Comparison of ENCODE assay signal across 20 cellular contexts in genomic region chr6:156461647-156462046, GRCh38.
"Had no signal": no experiment of that assay in that cellular context is flagged by ENCODE, and none has a peak within 500 bp of the region (broad histone marks: within the 10 kb centered on the region; RNA-seq: fewer than 3 reads in every experiment).

No MANE protein-coding gene starts in this region.

- ATAC-seq: activated CD8-positive, alpha-beta T cell treated with anti-CD3 and anti-CD28 coated beads for 36 hours; activated naive CD8-positive, alpha-beta T cell treated with anti-CD3 and anti-CD28 coated beads, Interleukin-2, amount 50 U/mL, for 24 hours; esophagus mucosa; left colon; right lobe of liver; WTC11 had no signal

- DNase-seq: activated CD4-positive, alpha-beta T cell treated with anti-CD3 and anti-CD28 coated beads for 1 hour; activated CD4-positive, alpha-beta T cell treated with anti-CD3 and anti-CD28 coated beads, Interleukin-2, amount 10 ng/mL, durations not matched to agents 7 days and 5 days; activated CD8-positive, alpha-beta T cell treated with anti-CD3 and anti-CD28 coated beads for 36 hours; activated naive CD8-positive, alpha-beta T cell treated with anti-CD3 and anti-CD28 coated beads, Interleukin-2, amount 50 U/mL, for 24 hours; activated T-cell treated with anti-CD3 and anti-CD28 coated beads, Interleukin-2, amount 50 U/mL, for 48 hours; amygdala; caudate nucleus; cortex of kidney; foreskin fibroblast; head of caudate nucleus; hippocampal formation; left colon; naive B cell; nephron progenitor cell; ovary; right lobe of liver; stimulated activated CD4-positive, alpha-beta T cell treated with anti-CD3 and anti-CD28 coated beads, Interleukin-2, amount 100 ng/mL, for 48 hours; stimulated activated naive CD4-positive, alpha-beta T cell treated with Interleukin-2 at 50 U/mL for 16 hours had no signal
